Comparison of ENCODE assay signal across 8 cellular contexts in genomic region chr20:15099130-15099529, GRCh38.
"Had no signal": no experiment of that assay in that cellular context is flagged by ENCODE, and none has a peak within 500 bp of the region (broad histone marks: within the 10 kb centered on the region; RNA-seq: fewer than 3 reads in every experiment).

No MANE protein-coding gene starts in this region.

- FAIRE-seq: G401.6, GM12878, GM12891, GM12892, GM18507, GM19239 had no signal

- ATAC-seq: GM12878 had no signal

- H3K4me3 ChIP-seq: GM12878 had no signal

- DNase-seq: GDM1, GF-D8 had no signal
